Comparison of ENCODE assay signal across 8 cellular contexts in genomic region chr9:21252727-21253547, GRCh38. TPM values are rescaled to one million over a fixed set of nuclear protein-coding genes. Genes with fewer than 3 reads are reported as not detected.
DNase-seq lines count a peak whose midpoint lies in the region; ATAC-seq, FAIRE-seq and TF ChIP-seq lines count a peak whose summit lies in the region.

No MANE protein-coding gene starts in this region.

- H3K36me3 Mint-ChIP-seq in stimulated activated memory B cell treated with anti-CD40 and anti-IgM and Interleukin-4, amounts not matched to agents 10 μg/mL and 1 μg/mL and 100 μg/mL, for 72 hours = no peaks in the 10 kb centered on the region

- H3K27ac ChIP-seq in A549 (no peak overlapping the region), iPS DF 6.9 (ENCODE audit: low read length) (no peak overlapping the region)

- H3K4me3 ChIP-seq in A549 (no peak overlapping the region), H7 (ENCODE audit: insufficient read depth, low read depth, low read length) (no peak overlapping the region), adipocyte (ENCODE audit: low read length) (peak overlapping the region; percentile 77), iPS DF 6.9 (ENCODE audit: low read length) (no peak overlapping the region)

- FAIRE-seq in A549 (lab: Jason Lieb, UNC) = peak; percentile 76

- H3K9ac ChIP-seq in adipocyte (ENCODE audit: low read length) = peak overlapping the region; percentile 70

- H3K4me3 Mint-ChIP-seq in stimulated activated memory B cell treated with anti-CD40 and anti-IgM and Interleukin-4, amounts not matched to agents 10 μg/mL and 1 μg/mL and 100 μg/mL, for 72 hours = no peak overlapping the region

- TF ChIP-seq RAD21 in A549 (conservative IDR thresholded peaks at IDR 0.05 in 1 of 2, IDR thresholded peaks at IDR 0.05 in 1 of 2) = peak; percentile 56 to 69

- peak; percentile 90 to 94 for ATAC-seq in A549
- ATAC-seq in stimulated activated memory B cell treated with anti-CD40 and anti-IgM and Interleukin-4, amounts not matched to agents 10 μg/mL and 1 μg/mL and 100 μg/mL, for 72 hours = peak; percentile 76

- TF ChIP-seq POLR2A in A549 (IDR thresholded peaks at IDR 0.05; ENCODE audit: low read length) = no peak

- peaks cover 6% of the 10 kb centered on the region for H3K4me1 Mint-ChIP-seq in stimulated activated memory B cell treated with anti-CD40 and anti-IgM and Interleukin-4, amounts not matched to agents 10 μg/mL and 1 μg/mL and 100 μg/mL, for 72 hours

- no peaks in the 10 kb centered on the region for H3K36me3 ChIP-seq in H7 (replicated peaks; ENCODE audit: control insufficient read depth, insufficient read depth, low read length)
- H3K36me3 ChIP-seq in adipocyte (ENCODE audit: control insufficient read depth, insufficient read depth, low read length, severe bottlenecking) = no peaks in the 10 kb centered on the region
- H3K36me3 ChIP-seq in iPS DF 6.9 (ENCODE audit: control insufficient read depth, insufficient read depth, low read length) = no peaks in the 10 kb centered on the region

- CTCF ChIA-PET in A549 (lab: Yijun Ruan, JAX) = interaction anchor here (0.6 to 5.1 kb wide), 20 partner anchors 12 to 1427 kb away, joined by 3 to 40 read pairs (median 6); no protein-coding TSS in a partner anchor

- peaks cover 63% of the 10 kb centered on the region for H3K27me3 Mint-ChIP-seq in stimulated activated memory B cell treated with anti-CD40 and anti-IgM and Interleukin-4, amounts not matched to agents 10 μg/mL and 1 μg/mL and 100 μg/mL, for 72 hours

- no peaks in the 10 kb centered on the region; the same call in 2 of the 3 replicates for H3K9me3 ChIP-seq in A549
- no peaks in the 10 kb centered on the region for H3K9me3 ChIP-seq in adipocyte (ENCODE audit: control insufficient read depth, low read length)
- no peaks in the 10 kb centered on the region for H3K9me3 ChIP-seq in iPS DF 6.9 (ENCODE audit: control insufficient read depth, insufficient read depth, low read length)

- H3K27me3 ChIP-seq in H7 (ENCODE audit: control insufficient read depth, insufficient read depth, low read length) = no peaks in the 10 kb centered on the region; the same call in 1 of the 2 replicates
- H3K27me3 ChIP-seq in adipocyte (replicated peaks; ENCODE audit: control insufficient read depth, insufficient read depth, low read length) = peaks cover 19% of the 10 kb centered on the region
- H3K27me3 ChIP-seq in iPS DF 6.9 (ENCODE audit: control insufficient read depth, insufficient read depth, low read length) = no peaks in the 10 kb centered on the region

- no peak overlapping the region for H3K27ac Mint-ChIP-seq in stimulated activated memory B cell treated with anti-CD40 and anti-IgM and Interleukin-4, amounts not matched to agents 10 μg/mL and 1 μg/mL and 100 μg/mL, for 72 hours

- POLR2A ChIA-PET in A549 (lab: Yijun Ruan, JAX) = no interaction called here

- peak; percentile 40 to 42 for DNase-seq in A549 (ENCODE audit: low read depth in 1 of 2, low spot score in 1 of 2)
- peak; percentile 39 for DNase-seq in GM03348 (ENCODE audit: low spot score)
- peak; percentile 6 for DNase-seq in H7
- DNase-seq in M059J (ENCODE audit: low read depth) = peak; percentile 62
- peak; percentile 56 for DNase-seq in adipocyte (ENCODE audit: low read depth)
- DNase-seq in iPS DF 6.9 (ENCODE audit: low read depth, low spot score) = peak; percentile 11
- DNase-seq in SK-N-DZ (ENCODE audit: low spot score) = no peak

- TF ChIP-seq EP300 in A549 (IDR thresholded peaks at IDR 0.05) = no peak

- 0% methylated on average over 3 of the region's 3 CpGs for WGBS in A549 (ENCODE audit: missing lambda C conversion rate)
- WGBS in iPS DF 6.9 (ENCODE audit: insufficient coverage, insufficient read length) = no CpG with 5 or more reads among the region's 3 CpGs

- TF ChIP-seq CTCF in A549 (IDR thresholded peaks at IDR 0.05) = peak; percentile 64

- no peaks in the 10 kb centered on the region for H3K4me1 ChIP-seq in A549
- H3K4me1 ChIP-seq in adipocyte (ENCODE audit: control insufficient read depth, insufficient read depth, low read length) = peaks cover 11% of the 10 kb centered on the region
- H3K4me1 ChIP-seq in iPS DF 6.9 (ENCODE audit: control insufficient read depth, insufficient read depth, low read length) = peaks cover 3% of the 10 kb centered on the region; the same call in 1 of the 2 replicates

- peak overlapping the region; percentile 48 for H3K4me2 ChIP-seq in A549

- H3K9me3 Mint-ChIP-seq in stimulated activated memory B cell treated with anti-CD40 and anti-IgM and Interleukin-4, amounts not matched to agents 10 μg/mL and 1 μg/mL and 100 μg/mL, for 72 hours = no peaks in the 10 kb centered on the region

TF ChIP-seq in A549, 52 proteins besides CTCF, POLR2A, EP300 and RAD21:
- TF ChIP-seq SMC3 (IDR thresholded peaks at IDR 0.05) (peak; percentile 40; the same call in 2 of the 3 replicates), CBX2 (IDR thresholded peaks at IDR 0.05; ENCODE audit: borderline replicate concordance, low read depth) (no peak)

RNA-seq across cellular contexts. Expression of gene IFNA14, which starts 13.1 kb away (rescaled TPM):
- polyA plus RNA-seq in A549 (2011; rRNA removed) (not detected in 2 replicates), A549 (2017; fragmentation: RNase III; extraction: RNeasy Plus Mini Kit Qiagen cat#74134 plus additional on column Dnase treatment) (not detected in 3 replicates)
- not detected in 2 replicates for polyA plus RNA-seq in A549 (2012; cell fraction: cytosol; rRNA removed)
- polyA plus RNA-seq in A549 (2012; cell fraction: nucleus; rRNA removed) = not detected in 2 replicates
- not detected in 2 replicates for polyA minus RNA-seq in A549 (2011; rRNA and poly(A)+ RNA removed)
- not detected in 2 replicates for total RNA-seq in H7 (2014; rRNA removed; shearing (Covaris generic))
- not detected in 2 replicates for total RNA-seq in M059J (2014; rRNA removed; shearing (Covaris generic))
- polyA plus RNA-seq in SK-N-DZ (2014; cell fraction: cytosol; rRNA removed) = not detected in 2 replicates
- not detected in 2 replicates for polyA plus RNA-seq in SK-N-DZ (2014; cell fraction: nucleus; rRNA removed)

RNA-seq across cellular contexts. Expression of gene IFNA17, which starts 24.9 kb away (rescaled TPM):
- not detected in 2 replicates for polyA plus RNA-seq in A549 (2011; rRNA removed)
- not detected in 2 replicates for polyA plus RNA-seq in A549 (2012; cell fraction: cytosol; rRNA removed)
- not detected in 2 replicates for polyA plus RNA-seq in A549 (2012; cell fraction: nucleus; rRNA removed)
- not detected in 3 replicates for polyA plus RNA-seq in A549 (2017; fragmentation: RNase III; extraction: RNeasy Plus Mini Kit Qiagen cat#74134 plus additional on column Dnase treatment)
- polyA minus RNA-seq in A549 (2011; rRNA and poly(A)+ RNA removed) = not detected in 2 replicates
- total RNA-seq in H7 (2014; rRNA removed; shearing (Covaris generic)) = not detected in 2 replicates
- not detected in 2 replicates for total RNA-seq in M059J (2014; rRNA removed; shearing (Covaris generic))
- polyA plus RNA-seq in SK-N-DZ (2014; cell fraction: cytosol; rRNA removed) = not detected in 2 replicates
- not detected in 2 replicates for polyA plus RNA-seq in SK-N-DZ (2014; cell fraction: nucleus; rRNA removed)

RNA-seq across cellular contexts. Expression of gene IFNA16, which starts 35.8 kb away (rescaled TPM):
- polyA plus RNA-seq in A549 (2011; rRNA removed) = not detected in 2 replicates
- not detected in 2 replicates for polyA plus RNA-seq in A549 (2012; cell fraction: cytosol; rRNA removed)
- polyA plus RNA-seq in A549 (2012; cell fraction: nucleus; rRNA removed) = not detected in 2 replicates
- not detected in 3 replicates for polyA plus RNA-seq in A549 (2017; fragmentation: RNase III; extraction: RNeasy Plus Mini Kit Qiagen cat#74134 plus additional on column Dnase treatment)
- not detected in 2 replicates for polyA minus RNA-seq in A549 (2011; rRNA and poly(A)+ RNA removed)
- total RNA-seq in H7 (2014; rRNA removed; shearing (Covaris generic)) = not detected in 2 replicates
- not detected in 2 replicates for total RNA-seq in M059J (2014; rRNA removed; shearing (Covaris generic))
- polyA plus RNA-seq in SK-N-DZ (2014; cell fraction: cytosol; rRNA removed) = not detected in 2 replicates
- polyA plus RNA-seq in SK-N-DZ (2014; cell fraction: nucleus; rRNA removed) = not detected in 2 replicates

RNA-seq across cellular contexts. Expression of gene IFNA10, which starts 46.0 kb away (rescaled TPM):
- polyA plus RNA-seq in A549 (2011; rRNA removed) (not detected in 2 replicates), A549 (2017; fragmentation: RNase III; extraction: RNeasy Plus Mini Kit Qiagen cat#74134 plus additional on column Dnase treatment) (not detected in 3 replicates)
- polyA plus RNA-seq in A549 (2012; cell fraction: cytosol; rRNA removed) = not detected in 2 replicates
- not detected in 2 replicates for polyA plus RNA-seq in A549 (2012; cell fraction: nucleus; rRNA removed)
- polyA minus RNA-seq in A549 (2011; rRNA and poly(A)+ RNA removed) = not detected in 2 replicates
- not detected in 2 replicates for total RNA-seq in H7 (2014; rRNA removed; shearing (Covaris generic))
- not detected in 2 replicates for total RNA-seq in M059J (2014; rRNA removed; shearing (Covaris generic))
- not detected in 2 replicates for polyA plus RNA-seq in SK-N-DZ (2014; cell fraction: cytosol; rRNA removed)
- polyA plus RNA-seq in SK-N-DZ (2014; cell fraction: nucleus; rRNA removed) = not detected in 2 replicates

RNA-seq across cellular contexts. Expression of gene IFNA7, which starts 50.9 kb away (rescaled TPM):
- polyA plus RNA-seq in A549 (2011; rRNA removed) = not detected in 2 replicates
- polyA plus RNA-seq in A549 (2012; cell fraction: cytosol; rRNA removed) = not detected in 2 replicates
- polyA plus RNA-seq in A549 (2012; cell fraction: nucleus; rRNA removed) = not detected in 2 replicates
- polyA plus RNA-seq in A549 (2017; fragmentation: RNase III; extraction: RNeasy Plus Mini Kit Qiagen cat#74134 plus additional on column Dnase treatment) = not detected in 3 replicates
- not detected in 2 replicates for polyA minus RNA-seq in A549 (2011; rRNA and poly(A)+ RNA removed)
- not detected in 2 replicates for total RNA-seq in H7 (2014; rRNA removed; shearing (Covaris generic))
- not detected in 2 replicates for total RNA-seq in M059J (2014; rRNA removed; shearing (Covaris generic))
- not detected in 2 replicates for polyA plus RNA-seq in SK-N-DZ (2014; cell fraction: cytosol; rRNA removed)
- not detected in 2 replicates for polyA plus RNA-seq in SK-N-DZ (2014; cell fraction: nucleus; rRNA removed)
